8 cellular contexts compared by ENCODE assay signal in the genomic region with DNA sequence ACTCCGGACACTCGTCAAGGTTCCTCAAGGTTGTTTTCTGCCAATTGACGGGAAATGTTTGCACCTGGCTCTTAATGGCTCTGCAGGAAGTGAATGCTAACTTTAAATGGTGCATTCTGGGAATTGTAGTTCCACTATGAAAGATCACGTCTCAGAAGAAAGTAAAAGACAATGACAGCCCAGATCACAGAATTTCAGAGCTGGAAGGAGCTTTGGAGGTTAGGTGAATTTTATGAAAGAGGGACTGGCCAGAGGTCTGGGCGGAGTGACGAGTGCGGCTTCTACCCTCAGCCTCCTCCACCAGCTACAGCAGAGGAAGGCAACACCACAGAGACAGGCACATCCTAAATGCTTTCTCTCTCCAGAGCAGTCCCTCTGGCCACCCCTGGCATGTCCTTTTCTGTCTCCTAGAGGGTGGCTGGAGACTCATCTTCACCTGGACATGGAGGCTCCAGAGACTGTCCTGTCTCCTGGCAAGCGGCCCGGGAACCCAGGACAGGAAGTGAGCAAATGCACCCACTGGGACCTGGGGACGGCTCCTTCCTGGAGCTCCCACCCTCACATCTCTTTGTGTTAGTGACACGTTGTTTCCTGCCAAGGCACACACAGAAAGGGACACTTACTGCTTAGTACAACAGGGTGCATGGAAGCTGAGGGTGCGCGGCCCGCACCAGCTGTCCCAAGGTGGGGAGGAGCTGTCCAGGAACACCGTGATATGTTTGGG. TPM values are rescaled to one million over a fixed set of nuclear protein-coding genes. Genes with fewer than 3 reads are reported as not detected.
DNase-seq lines count a peak whose midpoint lies in the region; ATAC-seq and TF ChIP-seq lines count a peak whose summit lies in the region.

No MANE protein-coding gene starts in this region.

- H3K4me3 Mint-ChIP-seq in CD8-positive, alpha-beta memory T cell: peak overlapping the region; percentile 75 to 95 (median 90)
- H3K4me3 Mint-ChIP-seq in neural progenitor cell: no peak overlapping the region

- no peaks in the 10 kb centered on the region for H4K20me1 ChIP-seq in neural progenitor cell (ENCODE audit: low read depth)

- no peaks in the 10 kb centered on the region for H3K9me3 Mint-ChIP-seq in CD8-positive, alpha-beta memory T cell
- peaks cover 2% of the 10 kb centered on the region for H3K9me3 Mint-ChIP-seq in neural progenitor cell

- H3K9me3 ChIP-seq in CD8-positive, alpha-beta memory T cell (ENCODE audit: low read length): no peaks in the 10 kb centered on the region
- H3K9me3 ChIP-seq in neural progenitor cell (ENCODE audit: low read depth): no peaks in the 10 kb centered on the region

- H2AFZ ChIP-seq in neural progenitor cell (replicated peaks): no peak overlapping the region

- H3K79me2 ChIP-seq in neural progenitor cell (ENCODE audit: low read depth): peaks cover 46% of the 10 kb centered on the region

- peaks cover 13% of the 10 kb centered on the region for H3K4me1 ChIP-seq in CD8-positive, alpha-beta memory T cell (ENCODE audit: insufficient read depth, low read length)
- peaks cover 13% of the 10 kb centered on the region for H3K4me1 ChIP-seq in neural progenitor cell

- H3K4me1 Mint-ChIP-seq in CD8-positive, alpha-beta memory T cell: peaks cover 28 to 55% (median 35%) of the 10 kb centered on the region in 3 donors
- H3K4me1 Mint-ChIP-seq in neural progenitor cell: peaks cover 6% of the 10 kb centered on the region

- CTCF ChIA-PET in CD8-positive, alpha-beta memory T cell (lab: Charles Lee): interaction anchor here (0.7 to 1.5 kb wide), 4 partner anchors 8 to 84 kb away, joined by 3 to 5 read pairs (median 3); a partner anchor contains a TSS
- CTCF ChIA-PET in RWPE1 (lab: Yijun Ruan, JAX): no interaction called here

- H3K4me3 ChIP-seq in CD8-positive, alpha-beta memory T cell (ENCODE audit: low read length): peak overlapping the region; percentile 60
- H3K4me3 ChIP-seq in dorsolateral prefrontal cortex (peak overlapping the region in 53 of 59 donors; percentile 5 to 61 (median 44)), neural progenitor cell (peak overlapping the region; percentile 11)

- H3K27me3 Mint-ChIP-seq in CD8-positive, alpha-beta memory T cell: no peaks in the 10 kb centered on the region
- peaks cover 5% of the 10 kb centered on the region for H3K27me3 Mint-ChIP-seq in neural progenitor cell (ENCODE audit: insufficient read depth, low read depth)

- peak in 3 of 5 donors; percentile 20 to 66 (median 51) for DNase-seq in CD8-positive, alpha-beta memory T cell
- DNase-seq in RWPE1 (ENCODE audit: low spot score): no peak
- DNase-seq in dorsolateral prefrontal cortex: peak in 1 of 10 donors; percentile 38
- peak; percentile 30 for DNase-seq in neural progenitor cell (ENCODE audit: low spot score)
- no peak for DNase-seq in NCI-H226
- DNase-seq in T1000 (lab: John Stamatoyannopoulos, UW): no peak

- no peaks in the 10 kb centered on the region for H3K27me3 ChIP-seq in CD8-positive, alpha-beta memory T cell (ENCODE audit: insufficient read depth, low read length, poor library complexity, severe bottlenecking)
- H3K27me3 ChIP-seq in dorsolateral prefrontal cortex (no peaks in the 10 kb centered on the region), neural progenitor cell (no peaks in the 10 kb centered on the region)

- H3K9ac ChIP-seq in neural progenitor cell: no peak overlapping the region

- H3K27ac ChIP-seq in CD8-positive, alpha-beta memory T cell (ENCODE audit: low read depth, low read length): no peak overlapping the region
- H3K27ac ChIP-seq in RWPE1 (peak overlapping the region; percentile 21), dorsolateral prefrontal cortex (peak overlapping the region in 27 of 59 donors; percentile 2 to 66 (median 37)), neural progenitor cell (no peak overlapping the region)

- H3K27ac Mint-ChIP-seq in CD8-positive, alpha-beta memory T cell: peak overlapping the region; percentile 47 to 96 (median 94)
- peak overlapping the region; percentile 57 for H3K27ac Mint-ChIP-seq in neural progenitor cell

- intact Hi-C loops in dorsolateral prefrontal cortex (cut with DNase I): no loop called here

- no peaks in the 10 kb centered on the region for H3K36me3 ChIP-seq in CD8-positive, alpha-beta memory T cell (ENCODE audit: insufficient read depth, low read length)
- no peaks in the 10 kb centered on the region for H3K36me3 ChIP-seq in neural progenitor cell

- peaks cover 0 to 14% (median 4%) of the 10 kb centered on the region in 3 donors for H3K36me3 Mint-ChIP-seq in CD8-positive, alpha-beta memory T cell
- H3K36me3 Mint-ChIP-seq in neural progenitor cell: peaks cover 13% of the 10 kb centered on the region

- ATAC-seq in GM21737 (IDR thresholded peaks at IDR 0.05; ENCODE audit: unreplicated experiment): peak; percentile 49
- no peak for ATAC-seq in HG02610 (IDR thresholded peaks at IDR 0.05; ENCODE audit: unreplicated experiment)

- POLR2A ChIA-PET in CD8-positive, alpha-beta memory T cell (lab: Charles Lee): interaction anchor here (0.6 to 1.3 kb wide), 3 partner anchors 13 to 69 kb away, joined by 3 to 5 read pairs (median 3); a partner anchor contains a TSS
- POLR2A ChIA-PET in RWPE1 (lab: Yijun Ruan, JAX; ENCODE audit: low non-redundant PET): no interaction called here

- TF ChIP-seq CTCF in RWPE1 (conservative IDR thresholded peaks at IDR 0.05; ENCODE audit: low read depth) (no peak), dorsolateral prefrontal cortex (IDR thresholded peaks at IDR 0.05 in 54 of 56, conservative IDR thresholded peaks at IDR 0.05 in 2 of 56; ENCODE audit: low read depth in 1 of 56, partially characterized antibody in 56 of 56) (no peak), neural progenitor cell (IDR thresholded peaks at IDR 0.05) (no peak)

- H3K4me2 ChIP-seq in neural progenitor cell: peak overlapping the region; percentile 58

- peaks cover 2% of the 10 kb centered on the region for H3F3A ChIP-seq in neural progenitor cell (ENCODE audit: low read depth)

RNA-seq across cellular contexts. Expression of a gene that starts 19.4 kb away (rescaled TPM):
- total RNA-seq in CD8-positive, alpha-beta memory T cell: 10 to 100 TPM; 51.4 to 51.9 TPM
- polyA plus RNA-seq in CD8-positive, alpha-beta memory T cell: 42.3 TPM
- total RNA-seq in dorsolateral prefrontal cortex (10 to 100 TPM; 35.1 to 69.3 (median 54.0) TPM), neural progenitor cell (ENCODE audit: low replicate concordance) (25.6 and 43.2 TPM in 2 replicates)

RNA-seq across cellular contexts. Expression of a gene that starts 19.9 kb away (rescaled TPM):
- total RNA-seq in CD8-positive, alpha-beta memory T cell: 10 to 100 TPM; 79.0 to 80.2 TPM
- 56.1 TPM for polyA plus RNA-seq in CD8-positive, alpha-beta memory T cell
- total RNA-seq in dorsolateral prefrontal cortex (100 to 1,000 TPM in 104 of 120 experiments, 10 to 100 TPM in 16; 79.3 to 164 (median 118) TPM), neural progenitor cell (ENCODE audit: low replicate concordance) (80.7 and 114 TPM in 2 replicates)

RNA-seq across cellular contexts. Expression of a gene that starts 59.0 kb away (rescaled TPM):
- total RNA-seq in CD8-positive, alpha-beta memory T cell: not detected
- not detected for polyA plus RNA-seq in CD8-positive, alpha-beta memory T cell
- total RNA-seq in dorsolateral prefrontal cortex (100 to 1,000 TPM in 17 of 120 experiments, 10 to 100 TPM in 103; 16.7 to 187 (median 53.1) TPM), neural progenitor cell (ENCODE audit: low replicate concordance) (2.0 and 5.5 TPM in 2 replicates)

Comparison
In these comparisons a context has a peak if more than half of its experiments do, and no peak if none do; other contexts are left out.
1. DNase-seq: peak in CD8-positive, alpha-beta memory T cell (3 of 5) and neural progenitor cell (single experiment); none in RWPE1 (single experiment), NCI-H226 (single experiment) and T1000 (single experiment).
2. Peak in every context shown above with its lines, with median percentiles within 50 percentile points of each other: H3K4me3 ChIP-seq.